Comparison of ENCODE assay signal across 1 cellular context in genomic region chr5:29833394-29833793, GRCh38.
A peak's percentile ranks its signal among the peaks of the same experiment; 100 is the strongest.
TF ChIP-seq lines count a peak whose summit lies in the region.

No MANE protein-coding gene starts in this region.

TF ChIP-seq in GM23338, 12 proteins besides CTCF, POLR2A, EP300 and RAD21:
- TF ChIP-seq, protein P1, sequence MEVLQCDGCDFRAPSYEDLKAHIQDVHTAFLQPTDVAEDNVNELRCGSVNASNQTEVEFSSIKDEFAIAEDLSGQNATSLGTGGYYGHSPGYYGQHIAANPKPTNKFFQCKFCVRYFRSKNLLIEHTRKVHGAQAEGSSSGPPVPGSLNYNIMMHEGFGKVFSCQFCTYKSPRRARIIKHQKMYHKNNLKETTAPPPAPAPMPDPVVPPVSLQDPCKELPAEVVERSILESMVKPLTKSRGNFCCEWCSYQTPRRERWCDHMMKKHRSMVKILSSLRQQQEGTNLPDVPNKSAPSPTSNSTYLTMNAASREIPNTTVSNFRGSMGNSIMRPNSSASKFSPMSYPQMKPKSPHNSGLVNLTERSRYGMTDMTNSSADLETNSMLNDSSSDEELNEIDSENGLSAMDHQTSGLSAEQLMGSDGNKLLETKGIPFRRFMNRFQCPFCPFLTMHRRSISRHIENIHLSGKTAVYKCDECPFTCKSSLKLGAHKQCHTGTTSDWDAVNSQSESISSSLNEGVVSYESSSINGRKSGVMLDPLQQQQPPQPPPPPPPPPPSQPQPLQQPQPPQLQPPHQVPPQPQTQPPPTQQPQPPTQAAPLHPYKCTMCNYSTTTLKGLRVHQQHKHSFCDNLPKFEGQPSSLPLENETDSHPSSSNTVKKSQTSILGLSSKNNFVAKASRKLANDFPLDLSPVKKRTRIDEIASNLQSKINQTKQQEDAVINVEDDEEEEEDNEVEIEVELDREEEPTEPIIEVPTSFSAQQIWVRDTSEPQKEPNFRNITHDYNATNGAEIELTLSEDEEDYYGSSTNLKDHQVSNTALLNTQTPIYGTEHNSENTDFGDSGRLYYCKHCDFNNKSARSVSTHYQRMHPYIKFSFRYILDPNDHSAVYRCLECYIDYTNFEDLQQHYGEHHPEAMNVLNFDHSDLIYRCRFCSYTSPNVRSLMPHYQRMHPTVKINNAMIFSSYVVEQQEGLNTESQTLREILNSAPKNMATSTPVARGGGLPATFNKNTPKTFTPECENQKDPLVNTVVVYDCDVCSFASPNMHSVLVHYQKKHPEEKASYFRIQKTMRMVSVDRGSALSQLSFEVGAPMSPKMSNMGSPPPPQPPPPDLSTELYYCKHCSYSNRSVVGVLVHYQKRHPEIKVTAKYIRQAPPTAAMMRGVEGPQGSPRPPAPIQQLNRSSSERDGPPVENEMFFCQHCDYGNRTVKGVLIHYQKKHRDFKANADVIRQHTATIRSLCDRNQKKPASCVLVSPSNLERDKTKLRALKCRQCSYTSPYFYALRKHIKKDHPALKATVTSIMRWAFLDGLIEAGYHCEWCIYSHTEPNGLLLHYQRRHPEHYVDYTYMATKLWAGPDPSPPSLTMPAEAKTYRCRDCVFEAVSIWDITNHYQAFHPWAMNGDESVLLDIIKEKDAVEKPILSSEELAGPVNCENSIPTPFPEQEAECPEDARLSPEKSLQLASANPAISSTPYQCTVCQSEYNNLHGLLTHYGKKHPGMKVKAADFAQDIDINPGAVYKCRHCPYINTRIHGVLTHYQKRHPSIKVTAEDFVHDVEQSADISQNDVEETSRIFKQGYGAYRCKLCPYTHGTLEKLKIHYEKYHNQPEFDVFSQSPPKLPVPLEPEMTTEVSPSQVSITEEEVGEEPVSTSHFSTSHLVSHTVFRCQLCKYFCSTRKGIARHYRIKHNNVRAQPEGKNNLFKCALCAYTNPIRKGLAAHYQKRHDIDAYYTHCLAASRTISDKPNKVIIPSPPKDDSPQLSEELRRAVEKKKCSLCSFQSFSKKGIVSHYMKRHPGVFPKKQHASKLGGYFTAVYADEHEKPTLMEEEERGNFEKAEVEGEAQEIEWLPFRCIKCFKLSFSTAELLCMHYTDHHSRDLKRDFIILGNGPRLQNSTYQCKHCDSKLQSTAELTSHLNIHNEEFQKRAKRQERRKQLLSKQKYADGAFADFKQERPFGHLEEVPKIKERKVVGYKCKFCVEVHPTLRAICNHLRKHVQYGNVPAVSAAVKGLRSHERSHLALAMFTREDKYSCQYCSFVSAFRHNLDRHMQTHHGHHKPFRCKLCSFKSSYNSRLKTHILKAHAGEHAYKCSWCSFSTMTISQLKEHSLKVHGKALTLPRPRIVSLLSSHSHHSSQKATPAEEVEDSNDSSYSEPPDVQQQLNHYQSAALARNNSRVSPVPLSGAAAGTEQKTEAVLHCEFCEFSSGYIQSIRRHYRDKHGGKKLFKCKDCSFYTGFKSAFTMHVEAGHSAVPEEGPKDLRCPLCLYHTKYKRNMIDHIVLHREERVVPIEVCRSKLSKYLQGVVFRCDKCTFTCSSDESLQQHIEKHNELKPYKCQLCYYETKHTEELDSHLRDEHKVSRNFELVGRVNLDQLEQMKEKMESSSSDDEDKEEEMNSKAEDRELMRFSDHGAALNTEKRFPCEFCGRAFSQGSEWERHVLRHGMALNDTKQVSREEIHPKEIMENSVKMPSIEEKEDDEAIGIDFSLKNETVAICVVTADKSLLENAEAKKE (CRISPR knock-in tag; IDR thresholded peaks at IDR 0.05): peak; percentile 92
- TF ChIP-seq EZH2phosphoT487 (IDR thresholded peaks at IDR 0.05; ENCODE audit: unreplicated experiment): no peak
